In the genomic region with DNA sequence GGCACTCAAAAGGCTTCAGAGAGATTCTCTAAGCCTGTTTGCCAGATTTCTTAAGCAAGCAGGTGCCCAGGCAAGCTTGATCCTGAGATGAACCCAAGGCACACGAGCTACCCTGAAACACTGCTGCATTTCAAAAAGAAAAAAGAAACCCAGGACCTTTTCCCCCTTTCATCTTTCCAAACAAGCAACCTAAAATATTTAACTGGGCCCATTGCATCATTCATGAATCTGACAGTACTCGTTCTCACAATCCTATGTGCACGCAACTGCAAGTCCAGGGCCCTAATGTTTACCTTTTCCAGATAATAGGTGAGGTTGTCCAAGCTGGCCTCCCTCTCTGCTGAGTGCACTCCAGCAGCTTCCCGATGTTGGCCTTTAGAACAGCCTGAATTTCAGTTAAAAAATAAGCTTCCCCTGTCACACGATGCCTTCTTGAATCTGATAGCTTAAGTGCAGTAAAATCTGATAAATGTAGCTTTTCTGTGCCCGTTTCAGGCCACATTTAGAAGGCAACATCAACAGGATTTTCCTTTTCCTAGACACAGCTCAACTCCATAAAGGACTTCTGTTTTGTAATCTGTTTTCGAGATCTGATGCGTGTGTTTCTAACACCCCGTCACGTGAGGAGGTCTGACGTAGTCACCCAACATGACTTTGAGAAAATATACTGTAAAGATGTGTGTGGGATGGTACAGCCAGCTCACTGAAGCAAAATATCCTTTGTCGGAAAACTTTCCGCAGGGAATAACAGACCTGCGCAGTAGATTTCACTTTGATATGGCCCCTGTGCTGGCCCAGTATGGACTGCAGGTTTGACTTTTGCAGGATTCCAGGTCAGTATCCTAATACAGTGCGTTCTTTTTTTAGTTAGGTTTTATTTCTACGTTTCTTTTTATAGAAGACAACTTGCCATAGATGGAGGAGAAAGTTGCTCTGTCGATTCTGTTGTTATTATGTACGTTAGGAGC, we compare ENCODE assay signal across 14 cellular contexts. TPM values are rescaled to one million over a fixed set of nuclear protein-coding genes. Genes with fewer than 3 reads are reported as not detected.
A peak's percentile ranks its signal among the peaks of the same experiment; 100 is the strongest.
DNase-seq lines count a peak whose midpoint lies in the region; ATAC-seq and TF ChIP-seq lines count a peak whose summit lies in the region.
"Had no signal": no experiment of that assay in that cellular context is flagged by ENCODE, and none has a peak within 500 bp of the region (broad histone marks: within the 10 kb centered on the region; RNA-seq: fewer than 3 reads in every experiment).

No MANE protein-coding gene starts in this region.

- H3K27me3 ChIP-seq in SK-N-SH (ENCODE audit: insufficient read depth) (no peaks in the 10 kb centered on the region), esophagus (ENCODE audit: control insufficient read depth in 1 of 2, insufficient read depth in 2 of 2, low read length in 2 of 2) (no peaks in the 10 kb centered on the region), muscle layer of duodenum (ENCODE audit: low read depth, low read length) (no peaks in the 10 kb centered on the region)

- H3K9me3 ChIP-seq in SK-N-SH = no peaks in the 10 kb centered on the region
- no peaks in the 10 kb centered on the region for H3K9me3 ChIP-seq in esophagus (ENCODE audit: control insufficient read depth in 2 of 2, insufficient read depth in 1 of 2, low read depth in 1 of 2, low read length in 1 of 2)
- no peaks in the 10 kb centered on the region for H3K9me3 ChIP-seq in muscle layer of duodenum (ENCODE audit: control insufficient read depth in 1 of 2, low read length in 2 of 2)

- H3K36me3 ChIP-seq in SK-N-SH (replicated peaks in 1 of 2; ENCODE audit: control insufficient read depth in 1 of 2, insufficient read depth in 2 of 2, low read length in 1 of 2) (peaks cover 3 to 8% of the 10 kb centered on the region in 2 experiments), esophagus (ENCODE audit: control insufficient read depth in 2 of 2, insufficient read depth in 2 of 2, low read length in 1 of 2) (peaks cover 2 to 7% of the 10 kb centered on the region in 2 donors), muscle layer of duodenum (ENCODE audit: control insufficient read depth in 1 of 2, insufficient read depth in 2 of 2, low read length in 2 of 2) (peaks cover 0 to 3% of the 10 kb centered on the region in 2 donors)

- H3K27me3 Mint-ChIP-seq in type B pancreatic cell = no peaks in the 10 kb centered on the region
- H3K27me3 Mint-ChIP-seq in osteocyte (ENCODE audit: unreplicated experiment) = no peaks in the 10 kb centered on the region

- peaks cover 5% of the 10 kb centered on the region for H3F3A ChIP-seq in SK-N-SH (replicated peaks; ENCODE audit: insufficient read depth)

- TF ChIP-seq RAD21 in SK-N-SH (IDR thresholded peaks at IDR 0.05; ENCODE audit: low read length) = no peak

- H3K36me3 Mint-ChIP-seq in type B pancreatic cell (peaks cover 4% of the 10 kb centered on the region), osteocyte (ENCODE audit: unreplicated experiment) (peaks cover 16% of the 10 kb centered on the region)

- no peak overlapping the region for H2AFZ ChIP-seq in SK-N-SH (ENCODE audit: low read depth)

- H3K4me2 ChIP-seq in SK-N-SH = no peak overlapping the region

- no peaks in the 10 kb centered on the region for H3K9me3 Mint-ChIP-seq in type B pancreatic cell
- H3K9me3 Mint-ChIP-seq in osteocyte (ENCODE audit: unreplicated experiment) = no peaks in the 10 kb centered on the region

- H4K20me1 ChIP-seq in SK-N-SH (ENCODE audit: insufficient read depth) = no peaks in the 10 kb centered on the region

- H3K9me2 ChIP-seq in SK-N-SH = no peaks in the 10 kb centered on the region

- H3K4me3 ChIP-seq in SK-N-SH (ENCODE audit: low read depth in 2 of 2, low read length in 1 of 2) = no peak overlapping the region
- no peak overlapping the region for H3K4me3 ChIP-seq in esophagus (ENCODE audit: low read depth in 1 of 2, low read length in 2 of 2)
- H3K4me3 ChIP-seq in muscle layer of duodenum (ENCODE audit: low read depth in 1 of 2, low read length in 2 of 2) = peak overlapping the region; percentile 34 to 42

- H3K27ac Mint-ChIP-seq in type B pancreatic cell (peak overlapping the region; percentile 62), osteocyte (ENCODE audit: unreplicated experiment) (no peak overlapping the region)

- H3K4me1 Mint-ChIP-seq in type B pancreatic cell (ENCODE audit: unreplicated experiment) (peaks cover 27% of the 10 kb centered on the region), osteocyte (ENCODE audit: unreplicated experiment) (peaks cover 12% of the 10 kb centered on the region)

- CTCF ChIA-PET in SK-N-SH (lab: Yijun Ruan, JAX) = interaction anchor here (0.7 to 3.8 kb wide), 8 partner anchors 10 to 129 kb away, joined by 3 to 17 read pairs (median 4); no protein-coding TSS in a partner anchor

- peaks cover 50% of the 10 kb centered on the region for H3K79me2 ChIP-seq in SK-N-SH (ENCODE audit: insufficient read depth)

- H3K4me1 ChIP-seq in SK-N-SH (ENCODE audit: control insufficient read depth in 1 of 2, insufficient read depth in 2 of 2, low read depth in 1 of 2, low read length in 1 of 2) = peaks cover 6 to 13% of the 10 kb centered on the region in 2 experiments; a peak in 1 of 4 replicates
- H3K4me1 ChIP-seq in esophagus (ENCODE audit: control insufficient read depth in 2 of 2, insufficient read depth in 2 of 2, low read length in 1 of 2) = peaks cover 3 to 5% of the 10 kb centered on the region in 2 donors
- peaks cover 18 to 56% of the 10 kb centered on the region in 2 donors for H3K4me1 ChIP-seq in muscle layer of duodenum (ENCODE audit: control insufficient read depth in 1 of 2, insufficient read depth in 2 of 2, low read length in 2 of 2)

- TF ChIP-seq CTCF in SK-N-SH (IDR thresholded peaks at IDR 0.05) = no peak
- TF ChIP-seq CTCF in type B pancreatic cell (conservative IDR thresholded peaks at IDR 0.05) = no peak
- no peak for TF ChIP-seq CTCF in osteocyte (IDR thresholded peaks at IDR 0.05)

- no peak for ATAC-seq in SK-N-SH treated with all-trans-retinoic acid at 6 μM for 48 hours
- ATAC-seq: HCT116 had no signal

- no peak for TF ChIP-seq EP300 in SK-N-SH (IDR thresholded peaks at IDR 0.05; ENCODE audit: borderline replicate concordance in 1 of 2, low read depth in 1 of 2, low read length in 1 of 2)

- POLR2A ChIA-PET in SK-N-SH (lab: Yijun Ruan, JAX) = no interaction called here

- H3K4me3 Mint-ChIP-seq in type B pancreatic cell = peak overlapping the region; percentile 23
- no peak overlapping the region for H3K4me3 Mint-ChIP-seq in osteocyte (ENCODE audit: unreplicated experiment)

- no peak for DNase-seq in SK-N-SH
- DNase-seq in type B pancreatic cell (ENCODE audit: extremely low spot score, unreplicated experiment) = no peak
- DNase-seq in NOMO-1 treated with DMSO at 0.1 percent for 48 hours (lab: John Stamatoyannopoulos, UW; ENCODE audit: unreplicated experiment) = no peak
- DNase-seq in osteocyte (ENCODE audit: extremely low spot score, unreplicated experiment) = no peak
- no peak for DNase-seq in stimulated activated naive CD4-positive, alpha-beta T cell (lab: John Stamatoyannopoulos, UW)
- DNase-seq: activated effector memory CD4-positive, alpha-beta T cell treated with Interleukin-2 at 50 U/mL for 16 hours; effector CD8-positive, alpha-beta T cell; kidney glomerular epithelial cell; NCI-H1092; stimulated activated naive CD4-positive, alpha-beta T cell treated with Interleukin-2 at 50 U/mL for 16 hours had no signal

- 87% methylated on average over 18 of the region's 18 CpGs for WGBS in SK-N-SH (ENCODE audit: low lambda C conversion rate)
- 70 to 72% methylated on average over 18 of the region's 18 CpGs for WGBS in esophagus, 2 donors

- H3K9ac ChIP-seq in SK-N-SH = no peak overlapping the region

- H3K27ac ChIP-seq in SK-N-SH (ENCODE audit: low read depth in 2 of 2, low read length in 1 of 2) = no peak overlapping the region
- peak overlapping the region; percentile 50 to 67 for H3K27ac ChIP-seq in esophagus (ENCODE audit: low read depth in 2 of 2, low read length in 1 of 2)
- H3K27ac ChIP-seq in muscle layer of duodenum (ENCODE audit: low read length) = peak overlapping the region; percentile 79

TF ChIP-seq in SK-N-SH, 30 proteins besides CTCF, POLR2A, EP300 and RAD21:
- TF ChIP-seq JUND (IDR thresholded peaks at IDR 0.05) (no peak), GATA2 (CRISPR knock-in tag; IDR thresholded peaks at IDR 0.05) (0 out of 2 replicates have a peak, but pooled peaks have one; percentile 17), CHD2 (IDR thresholded peaks at IDR 0.05; ENCODE audit: low read length, partially characterized antibody) (no peak)

TF ChIP-seq in SK-N-SH treated with all-trans-retinoic acid at 6 μM for 48 hours, 23 proteins besides CTCF, POLR2A, EP300 and RAD21 (continues in another document):
- TF ChIP-seq ZNF8 (CRISPR knock-in tag; IDR thresholded peaks at IDR 0.05) = no peak
- no peak for TF ChIP-seq ESRRG (CRISPR knock-in tag; IDR thresholded peaks at IDR 0.05)
- no peak for TF ChIP-seq PPARA (CRISPR knock-in tag; IDR thresholded peaks at IDR 0.05; ENCODE audit: borderline replicate concordance)
- TF ChIP-seq TCF4 (CRISPR knock-in tag; IDR thresholded peaks at IDR 0.05; ENCODE audit: borderline replicate concordance) = no peak
- TF ChIP-seq, protein P1, sequence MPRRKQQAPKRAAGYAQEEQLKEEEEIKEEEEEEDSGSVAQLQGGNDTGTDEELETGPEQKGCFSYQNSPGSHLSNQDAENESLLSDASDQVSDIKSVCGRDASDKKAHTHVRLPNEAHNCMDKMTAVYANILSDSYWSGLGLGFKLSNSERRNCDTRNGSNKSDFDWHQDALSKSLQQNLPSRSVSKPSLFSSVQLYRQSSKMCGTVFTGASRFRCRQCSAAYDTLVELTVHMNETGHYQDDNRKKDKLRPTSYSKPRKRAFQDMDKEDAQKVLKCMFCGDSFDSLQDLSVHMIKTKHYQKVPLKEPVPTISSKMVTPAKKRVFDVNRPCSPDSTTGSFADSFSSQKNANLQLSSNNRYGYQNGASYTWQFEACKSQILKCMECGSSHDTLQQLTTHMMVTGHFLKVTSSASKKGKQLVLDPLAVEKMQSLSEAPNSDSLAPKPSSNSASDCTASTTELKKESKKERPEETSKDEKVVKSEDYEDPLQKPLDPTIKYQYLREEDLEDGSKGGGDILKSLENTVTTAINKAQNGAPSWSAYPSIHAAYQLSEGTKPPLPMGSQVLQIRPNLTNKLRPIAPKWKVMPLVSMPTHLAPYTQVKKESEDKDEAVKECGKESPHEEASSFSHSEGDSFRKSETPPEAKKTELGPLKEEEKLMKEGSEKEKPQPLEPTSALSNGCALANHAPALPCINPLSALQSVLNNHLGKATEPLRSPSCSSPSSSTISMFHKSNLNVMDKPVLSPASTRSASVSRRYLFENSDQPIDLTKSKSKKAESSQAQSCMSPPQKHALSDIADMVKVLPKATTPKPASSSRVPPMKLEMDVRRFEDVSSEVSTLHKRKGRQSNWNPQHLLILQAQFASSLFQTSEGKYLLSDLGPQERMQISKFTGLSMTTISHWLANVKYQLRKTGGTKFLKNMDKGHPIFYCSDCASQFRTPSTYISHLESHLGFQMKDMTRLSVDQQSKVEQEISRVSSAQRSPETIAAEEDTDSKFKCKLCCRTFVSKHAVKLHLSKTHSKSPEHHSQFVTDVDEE (CRISPR knock-in tag; IDR thresholded peaks at IDR 0.05) = no peak

RNA-seq across cellular contexts. Expression of a gene that starts 55.1 kb away (rescaled TPM):
- polyA plus RNA-seq in SK-N-SH (2012; rRNA removed) (2.4 and 3.1 TPM in 2 replicates), esophagus (1 to 10 TPM; 4.0 to 6.9 TPM)
- polyA plus RNA-seq in SK-N-SH (2012; cell fraction: cytosol; rRNA removed) = 3.1 and 3.7 TPM in 2 replicates
- 3.7 and 12.4 TPM in 2 replicates for polyA plus RNA-seq in SK-N-SH (2012; cell fraction: nucleus; rRNA removed)
- total RNA-seq in type B pancreatic cell (ENCODE audit: low replicate concordance) (14.3 and 20.3 TPM in 2 replicates), osteocyte (8.4 and 9.9 TPM in 2 replicates)

Comparison
In these comparisons a context has a peak if more than half of its experiments do, and no peak if none do; other contexts are left out.
1. H3K27ac ChIP-seq: peak in esophagus (2 of 2) and muscle layer of duodenum (single experiment); none in SK-N-SH (0 of 2).
2. H3K4me3 ChIP-seq: peak in muscle layer of duodenum (2 of 2); none in SK-N-SH (0 of 2) and esophagus (0 of 2).